1 cellular context compared by ENCODE assay signal in genomic region chr9:136044971-136045594, GRCh38.
A peak's percentile ranks its signal among the peaks of the same experiment; 100 is the strongest.
TF ChIP-seq lines count a peak whose summit lies in the region.

No MANE protein-coding gene starts in this region.

TF ChIP-seq in HepG2, 621 proteins besides CTCF, POLR2A, EP300 and RAD21:
- TF ChIP-seq ZNF687 (CRISPR knock-in tag; IDR thresholded peaks at IDR 0.05) (peak; percentile 12; the same call in 1 of the 2 replicates), SRSF4 (IDR thresholded peaks at IDR 0.05; ENCODE audit: low read depth, low read length, poor library complexity, severe bottlenecking) (no peak)
